17 cellular contexts compared by ENCODE assay signal in the genomic region with DNA sequence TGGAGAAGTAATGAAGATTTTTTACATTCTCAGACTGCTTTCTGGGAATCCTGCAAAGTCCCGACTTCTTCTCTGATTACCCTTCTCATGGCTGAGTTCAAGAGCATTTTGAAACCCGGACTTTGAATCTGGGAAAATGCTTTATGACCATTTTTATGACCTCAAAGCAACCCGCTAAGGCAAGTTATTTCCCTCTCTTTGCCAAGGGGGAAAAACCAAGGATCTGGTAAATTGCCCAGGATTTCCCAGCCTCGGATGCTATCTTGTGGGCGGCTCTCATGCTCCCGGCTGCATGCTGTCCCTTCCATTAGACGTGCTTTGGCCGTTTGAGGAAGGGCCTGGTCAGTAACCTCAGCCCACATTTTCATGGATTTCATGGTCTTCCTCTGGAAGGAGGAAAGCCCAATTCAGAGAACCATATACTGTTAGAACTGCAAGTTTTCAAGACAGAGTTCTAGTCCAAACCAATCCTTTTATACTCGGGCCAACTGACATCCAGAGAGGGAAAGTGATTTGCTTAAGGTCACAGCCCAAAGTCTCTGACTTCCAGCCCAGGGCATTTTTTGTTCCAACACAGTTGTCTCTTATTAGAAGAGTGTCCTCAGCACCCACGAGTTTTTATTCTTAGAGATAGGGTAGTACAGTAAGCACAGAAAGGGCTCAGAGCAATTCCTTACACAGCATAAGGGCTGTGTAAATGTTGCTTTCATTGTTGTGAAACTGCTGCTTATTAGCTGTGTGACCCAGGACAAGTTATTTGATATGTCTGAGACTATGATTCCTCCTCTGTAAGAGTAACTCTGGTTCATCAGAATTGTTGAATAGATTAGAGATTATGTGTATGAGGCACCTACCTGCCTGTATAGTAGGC.
A peak's percentile ranks its signal among the peaks of the same experiment; 100 is the strongest.
DNase-seq lines count a peak whose midpoint lies in the region; ATAC-seq and TF ChIP-seq lines count a peak whose summit lies in the region.
"Had no signal": no experiment of that assay in that cellular context is flagged by ENCODE, and none has a peak within 500 bp of the region (broad histone marks: within the 10 kb centered on the region; RNA-seq: fewer than 3 reads in every experiment).

No MANE protein-coding gene starts in this region.

- H3K4me3 Mint-ChIP-seq in activated T-cell treated with anti-CD3 and anti-CD28 coated beads, Interleukin-2, amount 50 U/mL, for 4 hours, result no peak overlapping the region
- H3K4me3 Mint-ChIP-seq: activated T-cell treated with anti-CD3 and anti-CD28 coated beads, Interleukin-2, amount 50 U/mL, for 72 hours; memory B cell had no signal

- no peaks in the 10 kb centered on the region for H3K27me3 ChIP-seq in rectal smooth muscle tissue (ENCODE audit: control insufficient read depth, insufficient read depth, low read length)
- H3K27me3 ChIP-seq: BLaER1 treated with 17β-estradiol and CSF1 and Interleukin-3, amounts not matched to agents 10 nM and 100 nM had no signal

- H3K27ac ChIP-seq in rectal smooth muscle tissue (ENCODE audit: low read depth, low read length), result peak overlapping the region; percentile 10
- H3K27ac ChIP-seq: BLaER1 treated with 17β-estradiol and CSF1 and Interleukin-3, amounts not matched to agents 10 nM and 100 nM; neutrophil had no signal

- no peak overlapping the region for H3K9ac ChIP-seq in rectal smooth muscle tissue (ENCODE audit: low read length)
- H3K9ac ChIP-seq: BLaER1 treated with 17β-estradiol and CSF1 and Interleukin-3, amounts not matched to agents 10 nM and 100 nM had no signal

- H3K36me3 Mint-ChIP-seq in activated T-cell treated with anti-CD3 and anti-CD28 coated beads, Interleukin-2, amount 50 U/mL, for 4 hours (ENCODE audit: insufficient read depth), result no peaks in the 10 kb centered on the region
- H3K36me3 Mint-ChIP-seq: memory B cell had no signal

- peaks cover 8% of the 10 kb centered on the region for H3K27me3 Mint-ChIP-seq in activated T-cell treated with anti-CD3 and anti-CD28 coated beads, Interleukin-2, amount 50 U/mL, for 4 hours (ENCODE audit: low read depth)

- H3K36me3 ChIP-seq in rectal smooth muscle tissue (ENCODE audit: control insufficient read depth, insufficient read depth, low read length), result no peaks in the 10 kb centered on the region
- H3K36me3 ChIP-seq: BLaER1 treated with 17β-estradiol and CSF1 and Interleukin-3, amounts not matched to agents 10 nM and 100 nM; neutrophil had no signal

- DNase-seq in AG20443 (ENCODE audit: low spot score) (peak; percentile 85), fibroblast of the aortic adventitia (ENCODE audit: low read depth) (peak; percentile 94), NCI-H82 (lab: John Stamatoyannopoulos, UW) (no peak), NOMO-1 (lab: John Stamatoyannopoulos, UW; ENCODE audit: unreplicated experiment in 2 of 2) (no peak), GM13977 (ENCODE audit: low spot score) (no peak)
- no peak for DNase-seq in activated T-cell treated with anti-CD3 and anti-CD28 coated beads, Interleukin-2, amount 50 U/mL, for 4 hours
- DNase-seq: activated CD4-positive, alpha-beta T cell treated with anti-CD3 and anti-CD28 coated beads, Interleukin-2, amount 50 U/mL, for 1 hour; activated T-cell treated with anti-CD3 and anti-CD28 coated beads, Interleukin-2, amount 50 U/mL, for 72 hours; cortex of kidney; DMS79 treated with DMSO at 0.1 percent for 48 hours; NCI-H2171; stimulated activated CD4-positive, alpha-beta T cell treated with anti-CD3 and anti-CD28 coated beads, Interleukin-12 subunit alpha, Interleukin-12 subunit beta, amount 100 ng/mL, for 4 hours had no signal

- peak; percentile 13; the same call in 1 of the 3 replicates for ATAC-seq in SK-N-SH treated with all-trans-retinoic acid at 6 μM for 48 hours
- ATAC-seq in activated T-cell treated with anti-CD3 and anti-CD28 coated beads, Interleukin-2, amount 50 U/mL, for 4 hours, result no peak
- ATAC-seq: activated T-cell treated with anti-CD3 and anti-CD28 coated beads, Interleukin-2, amount 50 U/mL, for 72 hours had no signal

- H3K4me3 ChIP-seq in fibroblast of the aortic adventitia (ENCODE audit: low read depth, low read length), result no peak overlapping the region
- H3K4me3 ChIP-seq in rectal smooth muscle tissue (ENCODE audit: low read length), result no peak overlapping the region
- H3K4me3 ChIP-seq: BLaER1 treated with 17β-estradiol and CSF1 and Interleukin-3, amounts not matched to agents 10 nM and 100 nM had no signal

- H3K4me1 Mint-ChIP-seq in activated T-cell treated with anti-CD3 and anti-CD28 coated beads, Interleukin-2, amount 50 U/mL, for 4 hours (ENCODE audit: low read depth), result no peaks in the 10 kb centered on the region

- H3K9me3 Mint-ChIP-seq in activated T-cell treated with anti-CD3 and anti-CD28 coated beads, Interleukin-2, amount 50 U/mL, for 4 hours, result no peaks in the 10 kb centered on the region
- H3K9me3 Mint-ChIP-seq: activated T-cell treated with anti-CD3 and anti-CD28 coated beads, Interleukin-2, amount 50 U/mL, for 72 hours; memory B cell had no signal

- in situ Hi-C loops in GM13977 (cut with MboI; ENCODE audit: low pct_unique_long_range_greater_than_20kb, low sequenced_read_pairs, unreplicated experiment), result no loop called here

- peaks cover 10% of the 10 kb centered on the region for H3K4me1 ChIP-seq in rectal smooth muscle tissue (ENCODE audit: control insufficient read depth, insufficient read depth, low read length)

- TF ChIP-seq CTCF in fibroblast of the aortic adventitia (IDR thresholded peaks at IDR 0.05; ENCODE audit: insufficient read depth, low read length) (no peak), GM13977 (IDR thresholded peaks at IDR 0.05; ENCODE audit: extremely low read depth, insufficient read depth, missing control alignments) (no peak)

TF ChIP-seq in SK-N-SH treated with all-trans-retinoic acid at 6 μM for 48 hours, 23 proteins besides CTCF, POLR2A, EP300 and RAD21:
- TF ChIP-seq, protein P1, sequence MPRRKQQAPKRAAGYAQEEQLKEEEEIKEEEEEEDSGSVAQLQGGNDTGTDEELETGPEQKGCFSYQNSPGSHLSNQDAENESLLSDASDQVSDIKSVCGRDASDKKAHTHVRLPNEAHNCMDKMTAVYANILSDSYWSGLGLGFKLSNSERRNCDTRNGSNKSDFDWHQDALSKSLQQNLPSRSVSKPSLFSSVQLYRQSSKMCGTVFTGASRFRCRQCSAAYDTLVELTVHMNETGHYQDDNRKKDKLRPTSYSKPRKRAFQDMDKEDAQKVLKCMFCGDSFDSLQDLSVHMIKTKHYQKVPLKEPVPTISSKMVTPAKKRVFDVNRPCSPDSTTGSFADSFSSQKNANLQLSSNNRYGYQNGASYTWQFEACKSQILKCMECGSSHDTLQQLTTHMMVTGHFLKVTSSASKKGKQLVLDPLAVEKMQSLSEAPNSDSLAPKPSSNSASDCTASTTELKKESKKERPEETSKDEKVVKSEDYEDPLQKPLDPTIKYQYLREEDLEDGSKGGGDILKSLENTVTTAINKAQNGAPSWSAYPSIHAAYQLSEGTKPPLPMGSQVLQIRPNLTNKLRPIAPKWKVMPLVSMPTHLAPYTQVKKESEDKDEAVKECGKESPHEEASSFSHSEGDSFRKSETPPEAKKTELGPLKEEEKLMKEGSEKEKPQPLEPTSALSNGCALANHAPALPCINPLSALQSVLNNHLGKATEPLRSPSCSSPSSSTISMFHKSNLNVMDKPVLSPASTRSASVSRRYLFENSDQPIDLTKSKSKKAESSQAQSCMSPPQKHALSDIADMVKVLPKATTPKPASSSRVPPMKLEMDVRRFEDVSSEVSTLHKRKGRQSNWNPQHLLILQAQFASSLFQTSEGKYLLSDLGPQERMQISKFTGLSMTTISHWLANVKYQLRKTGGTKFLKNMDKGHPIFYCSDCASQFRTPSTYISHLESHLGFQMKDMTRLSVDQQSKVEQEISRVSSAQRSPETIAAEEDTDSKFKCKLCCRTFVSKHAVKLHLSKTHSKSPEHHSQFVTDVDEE (CRISPR knock-in tag; IDR thresholded peaks at IDR 0.05), result no peak
- TF ChIP-seq BACH2 (CRISPR knock-in tag; IDR thresholded peaks at IDR 0.05; ENCODE audit: borderline replicate concordance) (no peak), ARNTL (CRISPR knock-in tag; IDR thresholded peaks at IDR 0.05; ENCODE audit: borderline replicate concordance, low read depth) (no peak), TCF4 (CRISPR knock-in tag; IDR thresholded peaks at IDR 0.05; ENCODE audit: borderline replicate concordance) (no peak), ZNF8 (CRISPR knock-in tag; IDR thresholded peaks at IDR 0.05) (no peak), ISL1 (CRISPR knock-in tag; IDR thresholded peaks at IDR 0.05) (no peak; the same call in 1 of the 2 replicates), CSDC2 (CRISPR knock-in tag; IDR thresholded peaks at IDR 0.05) (no peak), PPARA (CRISPR knock-in tag; IDR thresholded peaks at IDR 0.05; ENCODE audit: borderline replicate concordance) (no peak), ZC3H10 (CRISPR knock-in tag; IDR thresholded peaks at IDR 0.05) (no peak), RARB (CRISPR knock-in tag; IDR thresholded peaks at IDR 0.05) (no peak)
- TF ChIP-seq, protein P2, sequence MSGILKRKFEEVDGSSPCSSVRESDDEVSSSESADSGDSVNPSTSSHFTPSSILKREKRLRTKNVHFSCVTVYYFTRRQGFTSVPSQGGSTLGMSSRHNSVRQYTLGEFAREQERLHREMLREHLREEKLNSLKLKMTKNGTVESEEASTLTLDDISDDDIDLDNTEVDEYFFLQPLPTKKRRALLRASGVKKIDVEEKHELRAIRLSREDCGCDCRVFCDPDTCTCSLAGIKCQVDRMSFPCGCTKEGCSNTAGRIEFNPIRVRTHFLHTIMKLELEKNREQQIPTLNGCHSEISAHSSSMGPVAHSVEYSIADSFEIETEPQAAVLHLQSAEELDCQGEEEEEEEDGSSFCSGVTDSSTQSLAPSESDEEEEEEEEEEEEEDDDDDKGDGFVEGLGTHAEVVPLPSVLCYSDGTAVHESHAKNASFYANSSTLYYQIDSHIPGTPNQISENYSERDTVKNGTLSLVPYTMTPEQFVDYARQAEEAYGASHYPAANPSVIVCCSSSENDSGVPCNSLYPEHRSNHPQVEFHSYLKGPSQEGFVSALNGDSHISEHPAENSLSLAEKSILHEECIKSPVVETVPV (CRISPR knock-in tag; IDR thresholded peaks at IDR 0.05), result no peak
TF ChIP-seq in SK-N-SH treated with all-trans-retinoic acid at 6 μM for 48 hours: peak in this region for 0.

Comparison
In these comparisons a context has a peak if more than half of its experiments do, and no peak if none do; other contexts are left out.
1. DNase-seq: peak in AG20443 (single experiment) and fibroblast of the aortic adventitia (single experiment); none in NCI-H82 (single experiment), activated T-cell treated with anti-CD3 and anti-CD28 coated beads, Interleukin-2, amount 50 U/mL, for 4 hours (single experiment), NOMO-1 (0 of 2) and GM13977 (single experiment).